ENCODE assay signal across 21 cellular contexts in genomic region chr19:54317965-54318240, GRCh38. TPM values are rescaled to one million over a fixed set of nuclear protein-coding genes. Genes with fewer than 3 reads are reported as not detected.
DNase-seq lines count a peak whose midpoint lies in the region; ATAC-seq, FAIRE-seq and TF ChIP-seq lines count a peak whose summit lies in the region.
"Had no signal": no experiment of that assay in that cellular context is flagged by ENCODE, and none has a peak within 500 bp of the region (broad histone marks: within the 10 kb centered on the region; RNA-seq: fewer than 3 reads in every experiment).

No MANE protein-coding gene starts in this region.

- no peaks in the 10 kb centered on the region for H3K27me3 ChIP-seq in BLaER1 treated with 17β-estradiol and CSF1 and Interleukin-3, amounts not matched to agents 10 nM and 100 nM
- H3K27me3 ChIP-seq in H1 (replicated peaks in 1 of 4; ENCODE audit: control insufficient read depth in 3 of 4, extremely low read depth in 1 of 4, insufficient read depth in 3 of 4, low read length in 3 of 4) = no peaks in the 10 kb centered on the region
- no peaks in the 10 kb centered on the region for H3K27me3 ChIP-seq in neutrophil
- H3K27me3 ChIP-seq in stomach = peaks cover 0 to 50% (median 4%) of the 10 kb centered on the region in 3 donors

- no peak overlapping the region for H2AFZ ChIP-seq in H1 (ENCODE audit: low read length)
- H2AFZ ChIP-seq: GM23248 had no signal

- CTCF ChIA-PET in activated B cell treated with CpG ODN at 0.5 μM for 24 hours (lab: Charles Lee) (no interaction called here), H1 (lab: Charles Lee; ENCODE audit: partially characterized antibody) (interaction anchor here (0.8 to 1.8 kb wide), 5 partner anchors 9 to 78 kb away, joined by 3 to 10 read pairs (median 3); no protein-coding TSS in a partner anchor)

- intact Hi-C loops in activated B cell treated with CpG ODN at 0.5 μM for 24 hours (cut with micrococcal nuclease) = loop anchor here (5.0 kb wide), 1 partner anchor 36 kb away; the partner anchor contains the start of gene LILRB2
- intact Hi-C loops in stomach (cut with DNase I; ENCODE audit: low total_unique reads) = no loop called here

- H4K91ac ChIP-seq in H1 (replicated peaks; ENCODE audit: insufficient read length, low read length) = no peak overlapping the region

- POLR2A ChIA-PET in activated B cell treated with CpG ODN at 0.5 μM for 24 hours (lab: Charles Lee) (interaction anchor here (0.8 to 1.9 kb wide), 3 partner anchors 29 to 37 kb away, joined by 3 to 10 read pairs (median 7); partner anchors contain the start of gene LILRB2), H1 (lab: Charles Lee; ENCODE audit: partially characterized antibody) (interaction anchor here (1.6 kb wide), 1 partner anchor 112 kb away, joined by 5 read pairs; no protein-coding TSS in a partner anchor)

- H3K23me2 ChIP-seq in H1 (ENCODE audit: low read depth, low read length) = no peaks in the 10 kb centered on the region

- H3K4me2 ChIP-seq in BLaER1 treated with 17β-estradiol and CSF1 and Interleukin-3, amounts not matched to agents 10 nM and 100 nM = peak overlapping the region in 6 of 11 experiments; percentile 53 to 87 (median 78); a peak in 11 of 22 replicates
- H3K4me2 ChIP-seq in H1 (ENCODE audit: insufficient read depth in 1 of 2, low read depth in 2 of 2, low read length in 2 of 2) = peak overlapping the region in 1 of 2 experiments; percentile 18; a peak in 1 of 4 replicates
- H3K4me2 ChIP-seq: A549 had no signal

- H3K14ac ChIP-seq in H1 (ENCODE audit: insufficient read length) = no peak overlapping the region

- no peaks in the 10 kb centered on the region for H3K36me3 Mint-ChIP-seq in activated B cell treated with CpG ODN at 0.5 μM for 24 hours (ENCODE audit: low read depth)
- H3K36me3 Mint-ChIP-seq in stimulated activated memory B cell treated with anti-CD40 and anti-IgM and Interleukin-4, amounts not matched to agents 10 μg/mL and 1 μg/mL and 100 μg/mL, for 72 hours = no peaks in the 10 kb centered on the region
- H3K36me3 Mint-ChIP-seq: CD8-positive, alpha-beta T cell had no signal

- peak overlapping the region in 8 of 11 experiments; percentile 1 to 77 (median 35); a peak in 12 of 22 replicates for H3K27ac ChIP-seq in BLaER1 treated with 17β-estradiol and CSF1 and Interleukin-3, amounts not matched to agents 10 nM and 100 nM
- H3K27ac ChIP-seq in H1 (ENCODE audit: low read depth, low read length) = no peak overlapping the region
- H3K27ac ChIP-seq in neutrophil = peak overlapping the region; percentile 92
- H3K27ac ChIP-seq in stomach = peak overlapping the region in 1 of 5 donors; percentile 58
- H3K27ac ChIP-seq: 22Rv1, A549, GM23248 had no signal

- no peak overlapping the region for H3K23ac ChIP-seq in H1 (ENCODE audit: insufficient read length)

- H3K4me1 ChIP-seq in BLaER1 treated with 17β-estradiol and CSF1 and Interleukin-3, amounts not matched to agents 10 nM and 100 nM = peaks cover 13 to 66% (median 52%) of the 10 kb centered on the region in 10 experiments
- H3K4me1 ChIP-seq in H1 (replicated peaks in 1 of 4; ENCODE audit: control insufficient read depth in 3 of 4, insufficient read depth in 4 of 4, low read length in 3 of 4) (no peaks in the 10 kb centered on the region; a peak in 1 of 7 replicates), neutrophil (ENCODE audit: control insufficient read depth in 1 of 2, insufficient read depth in 1 of 2, low read depth in 1 of 2, low read length in 1 of 2) (peaks cover 66 to 77% of the 10 kb centered on the region in 2 experiments), stomach (no peaks in the 10 kb centered on the region)
- H3K4me1 ChIP-seq: A549 had no signal

- H3K56ac ChIP-seq in H1 (replicated peaks; ENCODE audit: insufficient read length, low read depth, low read length) = no peak overlapping the region

- no peaks in the 10 kb centered on the region for H4K20me1 ChIP-seq in BLaER1 treated with 17β-estradiol and CSF1 and Interleukin-3, amounts not matched to agents 10 nM and 100 nM
- no peaks in the 10 kb centered on the region for H4K20me1 ChIP-seq in H1 (replicated peaks in 1 of 2; ENCODE audit: control insufficient read depth in 1 of 2, insufficient read depth in 2 of 2, low read length in 2 of 2)

- no peak overlapping the region for H3K18ac ChIP-seq in H1 (ENCODE audit: extremely low read depth, low read length)

- 0 out of 2 replicates have a peak overlapping the region, but pooled peaks have one; percentile 29 for H2BK15ac ChIP-seq in H1 (ENCODE audit: low read length)

- no peak for FAIRE-seq in H1 (lab: Jason Lieb, UNC)
- FAIRE-seq: A549, GM12892, H54 had no signal

- H3K9ac ChIP-seq in BLaER1 treated with 17β-estradiol and CSF1 and Interleukin-3, amounts not matched to agents 10 nM and 100 nM = no peak overlapping the region; a peak in 2 of 22 replicates
- H3K9ac ChIP-seq in H1 (replicated peaks in 1 of 4; ENCODE audit: extremely low read depth in 1 of 4, low read depth in 3 of 4, low read length in 3 of 4) = no peak overlapping the region
- H3K9ac ChIP-seq: GM23248 had no signal

- H3K9me3 ChIP-seq in BLaER1 treated with 17β-estradiol and CSF1 and Interleukin-3, amounts not matched to agents 10 nM and 100 nM (replicated peaks in 1 of 11) = peaks cover 6 to 27% (median 16%) of the 10 kb centered on the region in 11 experiments; a peak in 19 of 22 replicates
- H3K9me3 ChIP-seq in H1 (ENCODE audit: insufficient read depth in 2 of 2, low read depth in 1 of 2, low read length in 1 of 2) (peaks cover 7 to 15% of the 10 kb centered on the region in 2 experiments; a peak in 2 of 4 replicates), neutrophil (no peaks in the 10 kb centered on the region), stomach (no peaks in the 10 kb centered on the region)

- no peak overlapping the region for H4K5ac ChIP-seq in H1 (ENCODE audit: insufficient read length, low read depth, low read length)

- H3K4me3 ChIP-seq in BLaER1 treated with 17β-estradiol and CSF1 and Interleukin-3, amounts not matched to agents 10 nM and 100 nM = no peak overlapping the region
- H3K4me3 ChIP-seq in H1 (ENCODE audit: extremely low read depth in 1 of 4, insufficient read depth in 2 of 4, low read depth in 3 of 4, low read length in 4 of 4) (no peak overlapping the region), neutrophil (ENCODE audit: low read depth in 1 of 2, low read length in 1 of 2) (peak overlapping the region; percentile 47 to 55), stomach (no peak overlapping the region)
- H3K4me3 ChIP-seq: A549, GM23248 had no signal

- no peaks in the 10 kb centered on the region for H3K79me2 ChIP-seq in H1 (ENCODE audit: control insufficient read depth in 1 of 2, insufficient read depth in 2 of 2, low read length in 2 of 2)

- no peak overlapping the region for H3K4me3 Mint-ChIP-seq in activated B cell treated with CpG ODN at 0.5 μM for 24 hours
- no peak overlapping the region for H3K4me3 Mint-ChIP-seq in stimulated activated memory B cell treated with anti-CD40 and anti-IgM and Interleukin-4, amounts not matched to agents 10 μg/mL and 1 μg/mL and 100 μg/mL, for 72 hours
- H3K4me3 Mint-ChIP-seq: CD8-positive, alpha-beta T cell had no signal

- H3K36me3 ChIP-seq in BLaER1 treated with 17β-estradiol and CSF1 and Interleukin-3, amounts not matched to agents 10 nM and 100 nM = no peaks in the 10 kb centered on the region
- H3K36me3 ChIP-seq in H1 (ENCODE audit: control insufficient read depth in 2 of 4, insufficient read depth in 4 of 4, low read length in 3 of 4) (no peaks in the 10 kb centered on the region), neutrophil (no peaks in the 10 kb centered on the region), stomach (no peaks in the 10 kb centered on the region)

- H2BK5ac ChIP-seq in H1 (ENCODE audit: low read depth, low read length) = no peak overlapping the region

- TF ChIP-seq CTCF in activated B cell treated with CpG ODN at 0.5 μM for 24 hours (IDR thresholded peaks at IDR 0.05) (no peak), H1 (IDR thresholded peaks at IDR 0.05; ENCODE audit: control extremely low read depth in 1 of 3, insufficient read depth in 1 of 3, low read depth in 1 of 3, low read length in 3 of 3) (no peak), neutrophil (IDR thresholded peaks at IDR 0.05) (no peak), stomach (IDR thresholded peaks at IDR 0.05) (no peak)

- TF ChIP-seq POLR2A in H1 (IDR thresholded peaks at IDR 0.05; ENCODE audit: control extremely low read depth in 1 of 2, low read depth in 2 of 2, low read length in 2 of 2) (no peak), stomach (IDR thresholded peaks at IDR 0.05) (no peak)

- TF ChIP-seq EP300 in H1 (IDR thresholded peaks at IDR 0.05; ENCODE audit: borderline replicate concordance in 1 of 2, low read depth in 2 of 2, low read length in 2 of 2) (no peak), stomach (IDR thresholded peaks at IDR 0.05) (no peak)

- no peak overlapping the region for H4K8ac ChIP-seq in H1 (ENCODE audit: extremely low read depth, insufficient read depth, low read length)

- H3K27ac Mint-ChIP-seq in activated B cell treated with CpG ODN at 0.5 μM for 24 hours = peak overlapping the region; percentile 84
- no peak overlapping the region for H3K27ac Mint-ChIP-seq in stimulated activated memory B cell treated with anti-CD40 and anti-IgM and Interleukin-4, amounts not matched to agents 10 μg/mL and 1 μg/mL and 100 μg/mL, for 72 hours
- H3K27ac Mint-ChIP-seq: CD8-positive, alpha-beta T cell had no signal

- no peak overlapping the region for H2BK12ac ChIP-seq in H1 (ENCODE audit: low read depth, low read length)

- H3K4ac ChIP-seq in H1 (replicated peaks; ENCODE audit: insufficient read length, low read depth, low read length) = no peak overlapping the region

- WGBS in H1 (ENCODE audit: extremely low coverage in 1 of 2, insufficient coverage in 1 of 2, insufficient read length in 1 of 2, insufficient replicate concordance in 2 of 2, low coverage in 1 of 2, low lambda C conversion rate in 2 of 2, missing lambda C conversion rate in 1 of 2), 2 experiments = 98% methylated on average over 9 of the region's 9 CpGs; no CpG with 5 or more reads in 1 of the 2 experiments
- WGBS in stomach, 5 donors = 63 to 91% (median 88%) methylated on average over 6 to 9 of the region's 9 CpGs

- no peak overlapping the region for H2BK20ac ChIP-seq in H1 (ENCODE audit: low read length)

- H3K79me1 ChIP-seq in H1 (ENCODE audit: low read depth, low read length) = no peaks in the 10 kb centered on the region

- ATAC-seq in activated B cell treated with CpG ODN at 0.5 μM for 24 hours (ENCODE audit: low read depth) = no peak
- ATAC-seq in stimulated activated memory B cell treated with anti-CD40 and anti-IgM and Interleukin-4, amounts not matched to agents 10 μg/mL and 1 μg/mL and 100 μg/mL, for 72 hours = no peak
- ATAC-seq: CD8-positive, alpha-beta T cell had no signal

- H3K4me1 Mint-ChIP-seq in activated B cell treated with CpG ODN at 0.5 μM for 24 hours = peaks cover 41% of the 10 kb centered on the region
- peaks cover 17% of the 10 kb centered on the region for H3K4me1 Mint-ChIP-seq in stimulated activated memory B cell treated with anti-CD40 and anti-IgM and Interleukin-4, amounts not matched to agents 10 μg/mL and 1 μg/mL and 100 μg/mL, for 72 hours

- no peak overlapping the region for H2AK5ac ChIP-seq in H1 (ENCODE audit: low read depth, low read length)

- DNase-seq in activated B cell treated with CpG ODN at 0.5 μM for 24 hours (no peak), H1 (ENCODE audit: low read depth in 1 of 2, low spot score in 2 of 2) (no peak), EL (no peak), stomach (no peak), retina (no peak)
- DNase-seq: AML-193, Calu3, DND-41, GDM1, GM23248, HCEC 1CT had no signal

- no peak overlapping the region for H2BK120ac ChIP-seq in H1 (replicated peaks; ENCODE audit: low read depth, low read length)

- TF ChIP-seq RAD21 in H1 (IDR thresholded peaks at IDR 0.05 in 1 of 2, conservative IDR thresholded peaks at IDR 0.05 in 1 of 2; ENCODE audit: low read depth in 2 of 2, low read length in 2 of 2) = no peak

- H3K27me3 Mint-ChIP-seq in activated B cell treated with CpG ODN at 0.5 μM for 24 hours = peaks cover 10% of the 10 kb centered on the region
- no peaks in the 10 kb centered on the region for H3K27me3 Mint-ChIP-seq in stimulated activated memory B cell treated with anti-CD40 and anti-IgM and Interleukin-4, amounts not matched to agents 10 μg/mL and 1 μg/mL and 100 μg/mL, for 72 hours

- H3K9me3 Mint-ChIP-seq in activated B cell treated with CpG ODN at 0.5 μM for 24 hours = no peaks in the 10 kb centered on the region
- H3K9me3 Mint-ChIP-seq in stimulated activated memory B cell treated with anti-CD40 and anti-IgM and Interleukin-4, amounts not matched to agents 10 μg/mL and 1 μg/mL and 100 μg/mL, for 72 hours = peaks cover 3% of the 10 kb centered on the region
- H3K9me3 Mint-ChIP-seq: CD8-positive, alpha-beta T cell had no signal

RNA-seq across cellular contexts. Expression of gene LILRA5, which starts 4.9 kb away (rescaled TPM):
- 1.3 and 1.9 TPM in 2 replicates for total RNA-seq in activated B cell treated with CpG ODN at 0.5 μM for 24 hours
- not detected in 2 replicates for total RNA-seq in H1 (2021; fragmentation: NEBNext Ultra II Directional; extraction: Animal tissue kit (Norgen Biotek cat#: 25700))
- polyA plus RNA-seq in H1 (2011; rRNA removed) = not detected in 2 replicates
- not detected for polyA plus RNA-seq in H1 (2011; cell fraction: cytosol; rRNA removed)
- polyA plus RNA-seq in H1 (2011; cell fraction: nucleus; rRNA removed) = not detected
- not detected in 4 replicates for polyA plus RNA-seq in H1 (2012, experiment 1 of 2)
- not detected for polyA plus RNA-seq in H1 (2012, experiment 2 of 2)
- polyA plus RNA-seq in H1 (2013, experiment 1 of 2) = not detected
- not detected for polyA plus RNA-seq in H1 (2013, experiment 2 of 2)
- polyA minus RNA-seq in H1 (2011; rRNA and poly(A)+ RNA removed) = not detected in 2 replicates
- polyA minus RNA-seq in H1 (2011; cell fraction: cytosol; rRNA and poly(A)+ RNA removed) = not detected
- not detected for polyA minus RNA-seq in H1 (2011; cell fraction: nucleus; rRNA and poly(A)+ RNA removed)
- total RNA-seq in stomach = 1 to 10 TPM in 3 of 5 donors, not detected in 2; 2.6 to 8.5 (median 2.9) TPM
- 1 to 10 TPM; 1.1 to 2.9 (median 1.2) TPM for polyA plus RNA-seq in stomach
- total RNA-seq: Calu3, GM23248, HT-29 had no signal
- polyA plus RNA-seq: A549, BJ, GM23248 had no signal

RNA-seq across cellular contexts. Expression of gene LILRA4, which starts 21.1 kb away (rescaled TPM):
- total RNA-seq in activated B cell treated with CpG ODN at 0.5 μM for 24 hours = 26.3 and 26.6 TPM in 2 replicates
- not detected in 2 replicates for total RNA-seq in H1 (2021; fragmentation: NEBNext Ultra II Directional; extraction: Animal tissue kit (Norgen Biotek cat#: 25700))
- not detected in 2 replicates for polyA plus RNA-seq in H1 (2011; rRNA removed)
- not detected for polyA plus RNA-seq in H1 (2011; cell fraction: cytosol; rRNA removed)
- not detected for polyA plus RNA-seq in H1 (2011; cell fraction: nucleus; rRNA removed)
- polyA plus RNA-seq in H1 (2012, experiment 1 of 2) = not detected in 4 replicates
- polyA plus RNA-seq in H1 (2012, experiment 2 of 2) = not detected
- not detected for polyA plus RNA-seq in H1 (2013, experiment 1 of 2)
- not detected for polyA plus RNA-seq in H1 (2013, experiment 2 of 2)
- not detected in 2 replicates for polyA minus RNA-seq in H1 (2011; rRNA and poly(A)+ RNA removed)
- polyA minus RNA-seq in H1 (2011; cell fraction: cytosol; rRNA and poly(A)+ RNA removed) = not detected
- not detected for polyA minus RNA-seq in H1 (2011; cell fraction: nucleus; rRNA and poly(A)+ RNA removed)
- total RNA-seq in stomach = not detected
- not detected for polyA plus RNA-seq in stomach
- total RNA-seq: Calu3; CD8-positive, alpha-beta T cell; GM23248; HT-29 had no signal
- polyA plus RNA-seq: A549, BJ, GM23248 had no signal

RNA-seq across cellular contexts. Expression of gene LILRB2, which starts 37.0 kb away (rescaled TPM):
- 7.6 and 7.9 TPM in 2 replicates for total RNA-seq in activated B cell treated with CpG ODN at 0.5 μM for 24 hours
- total RNA-seq in H1 (2021; fragmentation: NEBNext Ultra II Directional; extraction: Animal tissue kit (Norgen Biotek cat#: 25700)) = not detected in 2 replicates
- polyA plus RNA-seq in H1 (2011; rRNA removed) = not detected in 2 replicates
- not detected for polyA plus RNA-seq in H1 (2011; cell fraction: cytosol; rRNA removed)
- polyA plus RNA-seq in H1 (2011; cell fraction: nucleus; rRNA removed) = not detected
- not detected in 4 replicates for polyA plus RNA-seq in H1 (2012, experiment 1 of 2)
- polyA plus RNA-seq in H1 (2012, experiment 2 of 2) = not detected
- polyA plus RNA-seq in H1 (2013, experiment 1 of 2) = not detected
- polyA plus RNA-seq in H1 (2013, experiment 2 of 2) = not detected
- polyA minus RNA-seq in H1 (2011; rRNA and poly(A)+ RNA removed) = not detected in 2 replicates
- polyA minus RNA-seq in H1 (2011; cell fraction: cytosol; rRNA and poly(A)+ RNA removed) = not detected
- not detected for polyA minus RNA-seq in H1 (2011; cell fraction: nucleus; rRNA and poly(A)+ RNA removed)
- total RNA-seq in stomach = 1 to 10 TPM in 3 of 5 donors, under 1 TPM in 1, not detected in 1; 0.87 to 2.2 (median 1.2) TPM
- polyA plus RNA-seq in stomach = 1 to 10 TPM; 1.1 to 2.0 (median 1.2) TPM
- total RNA-seq: Calu3, GM23248, HT-29 had no signal
- polyA plus RNA-seq: A549, BJ, GM23248 had no signal

RNA-seq across cellular contexts. Expression of gene LAIR1, which starts 46.8 kb away (rescaled TPM):
- total RNA-seq in activated B cell treated with CpG ODN at 0.5 μM for 24 hours = 30.5 and 31.0 TPM in 2 replicates
- total RNA-seq in H1 (2021; fragmentation: NEBNext Ultra II Directional; extraction: Animal tissue kit (Norgen Biotek cat#: 25700)) = not detected in 2 replicates
- 0.13 and 0.18 TPM in 2 replicates for polyA plus RNA-seq in H1 (2011; rRNA removed)
- 0.21 TPM for polyA plus RNA-seq in H1 (2011; cell fraction: cytosol; rRNA removed)
- 0.19 TPM for polyA plus RNA-seq in H1 (2011; cell fraction: nucleus; rRNA removed)
- polyA plus RNA-seq in H1 (2012, experiment 1 of 2) = 0.04 to 0.16 TPM in 2 of 4 replicates, not detected in the others
- polyA plus RNA-seq in H1 (2012, experiment 2 of 2) = not detected
- 0.10 TPM for polyA plus RNA-seq in H1 (2013, experiment 1 of 2)
- polyA plus RNA-seq in H1 (2013, experiment 2 of 2) = 0.09 TPM
- polyA minus RNA-seq in H1 (2011; rRNA and poly(A)+ RNA removed) = 0.50 TPM in 1 of 2 replicates, not detected in the other
- polyA minus RNA-seq in H1 (2011; cell fraction: cytosol; rRNA and poly(A)+ RNA removed) = not detected
- 1.3 TPM for polyA minus RNA-seq in H1 (2011; cell fraction: nucleus; rRNA and poly(A)+ RNA removed)
- 1 to 10 TPM in 4 of 5 donors, under 1 TPM in 1; 0.87 to 9.1 (median 1.3) TPM for total RNA-seq in stomach
- 1 to 10 TPM; 4.1 to 6.1 (median 5.4) TPM for polyA plus RNA-seq in stomach
- total RNA-seq: GM23248, HT-29 had no signal
- polyA plus RNA-seq: A549, BJ, GM23248 had no signal

Comparison
In these comparisons a context has a peak if more than half of its experiments do, and no peak if none do; other contexts are left out.
1. H3K4me3 ChIP-seq: peak in neutrophil (2 of 2); none in BLaER1 treated with 17β-estradiol and CSF1 and Interleukin-3, amounts not matched to agents 10 nM and 100 nM (0 of 10), H1 (0 of 4) and stomach (0 of 4).
2. RNA of gene LILRA4, which starts 21.1 kb away (total RNA-seq): 26.3 to 26.6 TPM in activated B cell treated with CpG ODN at 0.5 μM for 24 hours; not detected in H1 and not detected in stomach; every median in the first group is over 10 times any median in the second.